12 cellular contexts compared by ENCODE assay signal in genomic region chr3:24802614-24803013, GRCh38.
A peak's percentile ranks its signal among the peaks of the same experiment; 100 is the strongest.
DNase-seq lines count a peak whose midpoint lies in the region; ATAC-seq and TF ChIP-seq lines count a peak whose summit lies in the region.
"Had no signal": no experiment of that assay in that cellular context is flagged by ENCODE, and none has a peak within 500 bp of the region (broad histone marks: within the 10 kb centered on the region; RNA-seq: fewer than 3 reads in every experiment).

No MANE protein-coding gene starts in this region.

- no peak overlapping the region for H3K9ac ChIP-seq in GM23248

- WGBS in GM23248 (ENCODE audit: low coverage in 1 of 2, low lambda C conversion rate in 2 of 2, missing lambda C conversion rate in 2 of 2), 2 experiments, result 18 to 20% methylated on average over 2 of the region's 2 CpGs

- intact Hi-C loops in left ventricle myocardium inferior (cut with micrococcal nuclease), result no loop called here

- H3K36me3 ChIP-seq in left ventricle myocardium inferior (no peaks in the 10 kb centered on the region), GM23248 (ENCODE audit: low read depth) (no peaks in the 10 kb centered on the region)
- H3K36me3 ChIP-seq: transverse colon had no signal

- H2AFZ ChIP-seq in GM23248, result no peak overlapping the region

- no peaks in the 10 kb centered on the region for H3K4me1 ChIP-seq in left ventricle myocardium inferior
- H3K4me1 ChIP-seq in GM23248 (ENCODE audit: insufficient read depth), result no peaks in the 10 kb centered on the region
- H3K4me1 ChIP-seq: transverse colon had no signal

- H3K27me3 ChIP-seq in left ventricle myocardium inferior (ENCODE audit: low read depth) (peaks cover 4% of the 10 kb centered on the region), GM23248 (replicated peaks; ENCODE audit: insufficient read depth) (no peaks in the 10 kb centered on the region)
- H3K27me3 ChIP-seq: transverse colon had no signal

- ATAC-seq in GM18499 (IDR thresholded peaks at IDR 0.05; ENCODE audit: insufficient read depth, unreplicated experiment) (peak; percentile 98), GM19438 (IDR thresholded peaks at IDR 0.05; ENCODE audit: low read depth, unreplicated experiment) (peak; percentile 99), HG02678 (IDR thresholded peaks at IDR 0.05; ENCODE audit: unreplicated experiment) (peak; percentile 92), HG03280 (IDR thresholded peaks at IDR 0.05; ENCODE audit: unreplicated experiment) (peak; percentile 93)

- H3K4me3 ChIP-seq in left ventricle myocardium inferior, result no peak overlapping the region
- H3K4me3 ChIP-seq in GM23248, result no peak overlapping the region
- H3K4me3 ChIP-seq: transverse colon had no signal

- in situ Hi-C loops in GM23248 (cut with MboI), result no loop called here

- no peaks in the 10 kb centered on the region for H4K20me1 ChIP-seq in GM23248 (ENCODE audit: insufficient read depth)

- H3K9me2 ChIP-seq in GM23248 (ENCODE audit: insufficient read depth), result no peaks in the 10 kb centered on the region

- TF ChIP-seq CTCF in left ventricle myocardium inferior (IDR thresholded peaks at IDR 0.05; ENCODE audit: borderline replicate concordance), result no peak

- H3K27ac ChIP-seq in left ventricle myocardium inferior (replicated peaks) (no peak overlapping the region), GM23248 (no peak overlapping the region)
- H3K27ac ChIP-seq: transverse colon had no signal

- DNase-seq in left ventricle myocardium inferior, result no peak
- no peak for DNase-seq in A172 (ENCODE audit: low spot score)
- no peak for DNase-seq in stimulated activated CD4-positive, alpha-beta T cell treated with anti-CD3 and anti-CD28 coated beads, Interleukin-15, amount 100 ng/mL, for 24 hours
- no peak for DNase-seq in GM23248
- DNase-seq: activated CD4-positive, alpha-beta T cell treated with anti-CD3 and anti-CD28 coated beads for 1 hour; endodermal cell; NCI-H1417 treated with DMSO at 0.1 percent for 48 hours; transverse colon had no signal

- H3K79me2 ChIP-seq in GM23248 (ENCODE audit: insufficient read depth), result no peaks in the 10 kb centered on the region

- H3K9me3 ChIP-seq in left ventricle myocardium inferior (replicated peaks) (no peaks in the 10 kb centered on the region), GM23248 (ENCODE audit: low read depth) (no peaks in the 10 kb centered on the region)
- H3K9me3 ChIP-seq: transverse colon had no signal

- no peak overlapping the region for H3K4me2 ChIP-seq in GM23248 (ENCODE audit: unreplicated experiment)

- no peaks in the 10 kb centered on the region for H3F3A ChIP-seq in GM23248 (ENCODE audit: insufficient read depth)
